Comparison of ENCODE assay signal across 33 cellular contexts in genomic region chr16:64035337-64035736, GRCh38.
"Had no signal": no experiment of that assay in that cellular context is flagged by ENCODE, and none has a peak within 500 bp of the region (broad histone marks: within the 10 kb centered on the region; RNA-seq: fewer than 3 reads in every experiment).

No MANE protein-coding gene starts in this region.

- ATAC-seq: activated naive CD4-positive, alpha-beta T cell treated with anti-CD3 and anti-CD28 coated beads, Interleukin-2, amount 50 U/mL, for 72 hours; activated naive CD8-positive, alpha-beta T cell treated with anti-CD3 and anti-CD28 coated beads, Interleukin-2, amount 50 U/mL, for 24 hours; activated T-cell treated with anti-CD3 and anti-CD28 coated beads, Interleukin-2, amount 50 U/mL, for 4 hours; activated T-cell treated with anti-CD3 and anti-CD28 coated beads, Interleukin-2, amount 50 U/mL, for 72 hours; activated T-helper 17 cell treated with anti-CD3 and anti-CD28 coated beads, Interleukin-2, amount 50 U/mL, for 72 hours; body of pancreas had no signal

- FAIRE-seq: astrocyte, bronchial epithelial cell had no signal

- H3K4me1 ChIP-seq: adrenal gland, ascending aorta, body of pancreas, breast epithelium had no signal

- H3K36me3 ChIP-seq: adrenal gland, ascending aorta, brain microvascular endothelial cell, cardiac muscle cell had no signal

- H3K9me3 ChIP-seq: adrenal gland, ascending aorta, body of pancreas, breast epithelium had no signal

- H3K27ac ChIP-seq: adrenal gland, ascending aorta, body of pancreas, brain microvascular endothelial cell, breast epithelium, cardiac muscle cell had no signal

- H3K27me3 ChIP-seq: adrenal gland, ascending aorta, body of pancreas, brain microvascular endothelial cell, breast epithelium, cardiac muscle cell had no signal

- H3K4me3 ChIP-seq: adrenal gland, ascending aorta, body of pancreas, breast epithelium, cardiac muscle cell had no signal

- DNase-seq: activated effector memory CD4-positive, alpha-beta T cell treated with anti-CD3 and anti-CD28 coated beads, Interleukin-2, amount 50 U/mL, for 16 hours; activated effector memory CD4-positive, alpha-beta T cell treated with Interleukin-2 at 50 U/mL for 16 hours; activated gamma-delta T cell; activated gamma-delta T cell treated with Interleukin-2 at 50 U/mL for 16 hours; activated naive CD4-positive, alpha-beta T cell; activated naive CD4-positive, alpha-beta T cell treated with anti-CD3 and anti-CD28 coated beads for 36 hours; activated naive CD4-positive, alpha-beta T cell treated with anti-CD3 and anti-CD28 coated beads, Interleukin-2, amount 10 ng/mL, durations not matched to agents 7 days and 5 days; activated naive CD4-positive, alpha-beta T cell treated with anti-CD3 and anti-CD28 coated beads, Interleukin-2, amount 50 U/mL, for 16 hours; activated naive CD4-positive, alpha-beta T cell treated with Interleukin-2 at 50 U/mL for 16 hours; activated naive CD8-positive, alpha-beta T cell treated with anti-CD3 and anti-CD28 coated beads for 36 hours; activated naive CD8-positive, alpha-beta T cell treated with anti-CD3 and anti-CD28 coated beads, Interleukin-2, amount 10 ng/mL, durations not matched to agents 7 days and 5 days; activated naive CD8-positive, alpha-beta T cell treated with anti-CD3 and anti-CD28 coated beads, Interleukin-2, amount 50 U/mL, for 24 hours; activated T-cell treated with anti-CD3 and anti-CD28 coated beads, Interleukin-2, amount 50 U/mL, for 1 hour; activated T-cell treated with anti-CD3 and anti-CD28 coated beads, Interleukin-2, amount 50 U/mL, for 24 hours; activated T-cell treated with anti-CD3 and anti-CD28 coated beads, Interleukin-2, amount 50 U/mL, for 4 hours; activated T-cell treated with anti-CD3 and anti-CD28 coated beads, Interleukin-2, amount 50 U/mL, for 48 hours; activated T-cell treated with anti-CD3 and anti-CD28 coated beads, Interleukin-2, amount 50 U/mL, for 72 hours; adrenal gland; amniotic stem cell; amygdala; aorta; body of pancreas; brain microvascular endothelial cell; caudate nucleus; central memory CD4-positive, alpha-beta T cell; cerebellar nuclear complex had no signal
